1 cellular context compared by ENCODE assay signal in the genomic region with DNA sequence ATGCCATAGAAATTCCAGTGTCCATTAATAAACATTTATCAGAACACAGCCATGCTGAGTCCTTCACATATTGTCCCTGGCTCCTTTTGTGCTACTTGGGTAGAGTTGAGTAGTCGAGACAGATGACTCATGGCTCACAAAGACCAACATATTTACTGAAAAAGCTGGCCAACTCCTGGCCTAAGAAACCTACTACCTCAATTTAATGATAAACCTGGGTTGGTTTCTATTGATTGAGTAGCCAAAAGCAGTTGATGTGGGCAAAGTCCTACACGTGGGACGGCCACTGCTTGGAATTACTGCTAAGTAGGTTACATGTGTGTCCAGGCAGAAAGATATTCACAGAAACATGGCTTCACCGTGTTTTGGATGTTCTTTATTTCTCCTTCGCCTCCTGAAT.
TF ChIP-seq lines count a peak whose summit lies in the region.

No MANE protein-coding gene starts in this region.

TF ChIP-seq in HepG2, 621 proteins besides CTCF, POLR2A, EP300 and RAD21 (continued from another document):
- TF ChIP-seq NR3C1 (CRISPR knock-in tag; IDR thresholded peaks at IDR 0.05) (no peak), NFYB (CRISPR knock-in tag; IDR thresholded peaks at IDR 0.05) (no peak), KAT2B (IDR thresholded peaks at IDR 0.05; ENCODE audit: borderline replicate concordance, low read depth, low read length) (no peak), ZNF782 (CRISPR knock-in tag; IDR thresholded peaks at IDR 0.05; ENCODE audit: borderline replicate concordance) (no peak), ZSCAN21 (CRISPR knock-in tag; IDR thresholded peaks at IDR 0.05; ENCODE audit: borderline replicate concordance) (no peak)
- TF ChIP-seq, protein P1, sequence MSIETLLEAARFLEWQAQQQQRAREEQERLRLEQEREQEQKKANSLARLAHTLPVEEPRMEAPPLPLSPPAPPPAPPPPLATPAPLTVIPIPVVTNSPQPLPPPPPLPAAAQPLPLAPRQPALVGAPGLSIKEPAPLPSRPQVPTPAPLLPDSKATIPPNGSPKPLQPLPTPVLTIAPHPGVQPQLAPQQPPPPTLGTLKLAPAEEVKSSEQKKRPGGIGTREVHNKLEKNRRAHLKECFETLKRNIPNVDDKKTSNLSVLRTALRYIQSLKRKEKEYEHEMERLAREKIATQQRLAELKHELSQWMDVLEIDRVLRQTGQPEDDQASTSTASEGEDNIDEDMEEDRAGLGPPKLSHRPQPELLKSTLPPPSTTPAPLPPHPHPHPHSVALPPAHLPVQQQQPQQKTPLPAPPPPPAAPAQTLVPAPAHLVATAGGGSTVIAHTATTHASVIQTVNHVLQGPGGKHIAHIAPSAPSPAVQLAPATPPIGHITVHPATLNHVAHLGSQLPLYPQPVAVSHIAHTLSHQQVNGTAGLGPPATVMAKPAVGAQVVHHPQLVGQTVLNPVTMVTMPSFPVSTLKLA (IDR thresholded peaks at IDR 0.05), result no peak
